In the genomic region with DNA sequence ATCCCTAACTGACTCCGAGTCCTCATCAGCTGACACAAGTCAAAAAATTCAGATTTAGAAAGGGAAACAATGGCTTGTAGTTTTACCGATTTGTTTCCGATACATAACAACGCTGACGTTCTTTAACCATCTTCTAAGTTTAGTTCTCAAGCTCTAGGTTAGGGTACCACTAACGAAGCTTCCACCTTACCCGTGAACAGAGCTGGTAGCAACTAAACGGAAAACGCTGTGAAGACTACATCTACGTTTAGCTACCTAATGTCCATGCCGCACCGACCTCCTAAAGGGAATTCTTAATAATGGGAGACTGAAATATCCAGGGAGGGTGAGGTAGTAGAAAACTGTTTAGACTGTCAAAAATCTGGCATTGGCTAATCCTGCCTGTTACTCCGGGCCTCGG, we compare ENCODE assay signal across 8 cellular contexts. TPM values are rescaled to one million over a fixed set of nuclear protein-coding genes. Genes with fewer than 3 reads are reported as not detected.
DNase-seq lines count a peak whose midpoint lies in the region; ATAC-seq and TF ChIP-seq lines count a peak whose summit lies in the region.

No MANE protein-coding gene starts in this region.

- no peaks in the 10 kb centered on the region for H3K9me3 Mint-ChIP-seq in activated naive CD8-positive, alpha-beta T cell treated with anti-CD3 and anti-CD28 coated beads, Interleukin-2, amount 10 ng/mL, durations not matched to agents 7 days and 5 days

- H3K27me3 Mint-ChIP-seq in activated naive CD8-positive, alpha-beta T cell treated with anti-CD3 and anti-CD28 coated beads, Interleukin-2, amount 10 ng/mL, durations not matched to agents 7 days and 5 days, result no peaks in the 10 kb centered on the region

- POLR2A ChIA-PET in activated naive CD8-positive, alpha-beta T cell treated with anti-CD3 and anti-CD28 coated beads, Interleukin-2, amount 10 ng/mL, durations not matched to agents 7 days and 5 days (lab: Charles Lee), result interaction anchor here (1.0 to 3.3 kb wide), 5 partner anchors 8 to 295 kb away, joined by 3 to 15 read pairs (median 3); a partner anchor contains a TSS

- peak overlapping the region; percentile 93 for H3K4me3 Mint-ChIP-seq in activated naive CD8-positive, alpha-beta T cell treated with anti-CD3 and anti-CD28 coated beads, Interleukin-2, amount 10 ng/mL, durations not matched to agents 7 days and 5 days

- peak overlapping the region; percentile 94 for H3K27ac Mint-ChIP-seq in activated naive CD8-positive, alpha-beta T cell treated with anti-CD3 and anti-CD28 coated beads, Interleukin-2, amount 10 ng/mL, durations not matched to agents 7 days and 5 days

- DNase-seq in activated CD8-positive, alpha-beta memory T cell treated with anti-CD3 and anti-CD28 coated beads for 24 hours, result peak; percentile 47
- DNase-seq in activated CD8-positive, alpha-beta memory T cell treated with anti-CD3 and anti-CD28 coated beads, Interleukin-2, amount 50 U/mL, for 4 hours, result no peak
- DNase-seq in activated naive CD8-positive, alpha-beta T cell treated with anti-CD3 and anti-CD28 coated beads, Interleukin-2, amount 10 ng/mL, durations not matched to agents 7 days and 5 days, result peak; percentile 0
- peak; percentile 10 for DNase-seq in left kidney (ENCODE audit: low read depth, low spot score)
- no peak for DNase-seq in thoracic aorta (ENCODE audit: low spot score)
- no peak for DNase-seq in T1000 (lab: John Stamatoyannopoulos, UW)

- ATAC-seq in activated naive CD8-positive, alpha-beta T cell treated with anti-CD3 and anti-CD28 coated beads, Interleukin-2, amount 10 ng/mL, durations not matched to agents 7 days and 5 days (ENCODE audit: low read depth), result no peak
- ATAC-seq in thoracic aorta (ENCODE audit: insufficient number of reproducible peaks, low FRiP score, low read depth), result no peak
- no peak for ATAC-seq in HG03097 (IDR thresholded peaks at IDR 0.05; ENCODE audit: low FRiP score, unreplicated experiment)
- ATAC-seq in GM18873 (IDR thresholded peaks at IDR 0.05; ENCODE audit: low FRiP score, unreplicated experiment), result no peak

- peaks cover 11% of the 10 kb centered on the region for H3K36me3 ChIP-seq in thoracic aorta

- peak overlapping the region; percentile 94 for H3K4me3 ChIP-seq in thoracic aorta

- no peak for TF ChIP-seq CTCF in thoracic aorta (IDR thresholded peaks at IDR 0.05)

- H3K4me1 ChIP-seq in thoracic aorta (ENCODE audit: control insufficient read depth in 1 of 2, low read depth in 2 of 2), result peaks cover 17 to 27% of the 10 kb centered on the region in 2 donors

- H3K27me3 ChIP-seq in thoracic aorta (replicated peaks; ENCODE audit: insufficient read depth), result no peaks in the 10 kb centered on the region

- H3K4me1 Mint-ChIP-seq in activated naive CD8-positive, alpha-beta T cell treated with anti-CD3 and anti-CD28 coated beads, Interleukin-2, amount 10 ng/mL, durations not matched to agents 7 days and 5 days, result peaks cover 37% of the 10 kb centered on the region

- no peaks in the 10 kb centered on the region for H3K9me3 ChIP-seq in thoracic aorta

- H3K27ac ChIP-seq in thoracic aorta, result peak overlapping the region in 1 of 2 donors; percentile 89

- H3K36me3 Mint-ChIP-seq in activated naive CD8-positive, alpha-beta T cell treated with anti-CD3 and anti-CD28 coated beads, Interleukin-2, amount 10 ng/mL, durations not matched to agents 7 days and 5 days, result peaks cover 20% of the 10 kb centered on the region

RNA-seq across cellular contexts. Expression of a gene that starts 1.0 kb away (rescaled TPM):
- 10 to 100 TPM; 91.4 to 96.7 TPM for total RNA-seq in activated naive CD8-positive, alpha-beta T cell treated with anti-CD3 and anti-CD28 coated beads, Interleukin-2, amount 10 ng/mL, durations not matched to agents 7 days and 5 days
- total RNA-seq in thoracic aorta, result 100 to 1,000 TPM; 135 to 216 TPM

RNA-seq across cellular contexts. Expression of a gene that starts 12.0 kb away (rescaled TPM):
- total RNA-seq in activated naive CD8-positive, alpha-beta T cell treated with anti-CD3 and anti-CD28 coated beads, Interleukin-2, amount 10 ng/mL, durations not matched to agents 7 days and 5 days, result 10 to 100 TPM; 21.8 to 22.7 TPM
- total RNA-seq in thoracic aorta, result 10 to 100 TPM in 1 of 2 donors, 1 to 10 TPM in 1; 4.4 to 22.5 TPM

RNA-seq across cellular contexts. Expression of a gene that starts 44.4 kb away (rescaled TPM):
- 100 to 1,000 TPM; 154 to 159 TPM for total RNA-seq in activated naive CD8-positive, alpha-beta T cell treated with anti-CD3 and anti-CD28 coated beads, Interleukin-2, amount 10 ng/mL, durations not matched to agents 7 days and 5 days
- 10 to 100 TPM; 49.4 to 69.7 TPM for total RNA-seq in thoracic aorta

RNA-seq across cellular contexts. Expression of a gene that starts 59.1 kb away (rescaled TPM):
- 100 to 1,000 TPM in 1 of 2 experiments, 10 to 100 TPM in 1; 98.8 to 101 TPM for total RNA-seq in activated naive CD8-positive, alpha-beta T cell treated with anti-CD3 and anti-CD28 coated beads, Interleukin-2, amount 10 ng/mL, durations not matched to agents 7 days and 5 days
- 10 to 100 TPM; 53.8 to 63.0 TPM for total RNA-seq in thoracic aorta

Comparison
In these comparisons a context has a peak if more than half of its experiments do, and no peak if none do; other contexts are left out.
1. DNase-seq: peak in activated CD8-positive, alpha-beta memory T cell treated with anti-CD3 and anti-CD28 coated beads for 24 hours (single experiment), activated naive CD8-positive, alpha-beta T cell treated with anti-CD3 and anti-CD28 coated beads, Interleukin-2, amount 10 ng/mL, durations not matched to agents 7 days and 5 days (single experiment) and left kidney (single experiment); none in activated CD8-positive, alpha-beta memory T cell treated with anti-CD3 and anti-CD28 coated beads, Interleukin-2, amount 50 U/mL, for 4 hours (single experiment), thoracic aorta (single experiment) and T1000 (single experiment).